In genomic region chr2:31688282-31688681, GRCh38 we compare ENCODE assay signal across 9 cellular contexts.
DNase-seq lines count a peak whose midpoint lies in the region; ATAC-seq, FAIRE-seq and TF ChIP-seq lines count a peak whose summit lies in the region.
"Had no signal": no experiment of that assay in that cellular context is flagged by ENCODE, and none has a peak within 500 bp of the region (broad histone marks: within the 10 kb centered on the region; RNA-seq: fewer than 3 reads in every experiment).

No MANE protein-coding gene starts in this region.

- TF ChIP-seq POLR2A in esophagus muscularis mucosa (IDR thresholded peaks at IDR 0.05; ENCODE audit: low read depth), result no peak

- H3K27ac ChIP-seq in C4-2B, result no peak overlapping the region
- no peak overlapping the region for H3K27ac ChIP-seq in SU-DHL-6 (ENCODE audit: low read depth, low read length)
- no peak overlapping the region for H3K27ac ChIP-seq in kidney (ENCODE audit: low read depth in 2 of 2, low read length in 2 of 2)
- H3K27ac ChIP-seq in esophagus muscularis mucosa (replicated peaks in 1 of 4), result no peak overlapping the region

- no peak overlapping the region for H3K4me2 ChIP-seq in SU-DHL-6 (ENCODE audit: low read depth, low read length, poor library complexity, severe bottlenecking)

- H3K27me3 ChIP-seq in SU-DHL-6 (ENCODE audit: low read length) (no peaks in the 10 kb centered on the region), esophagus muscularis mucosa (peaks cover 0 to 7% (median 0%) of the 10 kb centered on the region in 4 donors)

- no peak for TF ChIP-seq EP300 in esophagus muscularis mucosa (IDR thresholded peaks at IDR 0.05)

- no peaks in the 10 kb centered on the region for H4K20me1 ChIP-seq in SU-DHL-6 (ENCODE audit: low read depth, low read length)

- TF ChIP-seq CTCF in C4-2B (conservative IDR thresholded peaks at IDR 0.05) (peak; percentile 74), GM13977 (IDR thresholded peaks at IDR 0.05; ENCODE audit: extremely low read depth, insufficient read depth, missing control alignments) (peak; percentile 51), SU-DHL-6 (IDR thresholded peaks at IDR 0.05; ENCODE audit: insufficient read depth, low read length, poor library complexity, severe bottlenecking) (peak; percentile 74), kidney (IDR thresholded peaks at IDR 0.05; ENCODE audit: borderline replicate concordance, extremely low read depth, insufficient read depth) (peak; percentile 15), esophagus muscularis mucosa (IDR thresholded peaks at IDR 0.05) (peak in 1 of 3 experiments; percentile 38)

- H3K4me1 ChIP-seq in kidney (ENCODE audit: control insufficient read depth in 1 of 2, insufficient read depth in 1 of 2, low read depth in 1 of 2, low read length in 2 of 2), result no peaks in the 10 kb centered on the region
- no peaks in the 10 kb centered on the region for H3K4me1 ChIP-seq in esophagus muscularis mucosa

- H3K9me3 ChIP-seq in SU-DHL-6 (ENCODE audit: insufficient read depth, low read length) (peaks cover 28% of the 10 kb centered on the region; the same call in 1 of the 2 replicates), kidney (ENCODE audit: control insufficient read depth in 1 of 2, low read length in 2 of 2) (peaks cover 8 to 35% of the 10 kb centered on the region in 2 donors), esophagus muscularis mucosa (peaks cover 0 to 50% (median 34%) of the 10 kb centered on the region in 4 donors)

- WGBS in esophagus muscularis mucosa, result 41% methylated on average over 4 of the region's 4 CpGs

- no peaks in the 10 kb centered on the region for H3K9me2 ChIP-seq in SU-DHL-6 (replicated peaks; ENCODE audit: insufficient read depth, low read length)

- no peak overlapping the region for H3K4me3 ChIP-seq in SU-DHL-6 (ENCODE audit: insufficient read depth, low read length, poor library complexity, severe bottlenecking)
- H3K4me3 ChIP-seq in kidney (ENCODE audit: low read length in 2 of 2), result no peak overlapping the region
- no peak overlapping the region for H3K4me3 ChIP-seq in esophagus muscularis mucosa

- no peaks in the 10 kb centered on the region for H3F3A ChIP-seq in SU-DHL-6 (ENCODE audit: insufficient read depth)

- ATAC-seq in HG03280 (IDR thresholded peaks at IDR 0.05; ENCODE audit: unreplicated experiment) (no peak), GM18873 (IDR thresholded peaks at IDR 0.05; ENCODE audit: low FRiP score, unreplicated experiment) (no peak), GM19351 (IDR thresholded peaks at IDR 0.05; ENCODE audit: unreplicated experiment) (no peak)

- no peak overlapping the region for H3K9ac ChIP-seq in SU-DHL-6 (ENCODE audit: low read length)
- no peak overlapping the region for H3K9ac ChIP-seq in kidney (ENCODE audit: low read length in 2 of 2)

- DNase-seq in GM13977 (ENCODE audit: low spot score) (no peak), kidney (no peak), esophagus muscularis mucosa (ENCODE audit: extremely low spot score) (no peak)
- DNase-seq: NCI-H446 had no signal

- H3K36me3 ChIP-seq in SU-DHL-6 (ENCODE audit: low read length), result no peaks in the 10 kb centered on the region
- H3K36me3 ChIP-seq in kidney (ENCODE audit: control insufficient read depth in 1 of 2, insufficient read depth in 2 of 2, low read length in 2 of 2), result no peaks in the 10 kb centered on the region
- no peaks in the 10 kb centered on the region for H3K36me3 ChIP-seq in esophagus muscularis mucosa

- H3K79me2 ChIP-seq in SU-DHL-6 (ENCODE audit: insufficient read depth, low read length), result no peaks in the 10 kb centered on the region

- in situ Hi-C loops in GM13977 (cut with MboI; ENCODE audit: low pct_unique_long_range_greater_than_20kb, low sequenced_read_pairs, unreplicated experiment), result no loop called here

- H2AFZ ChIP-seq in SU-DHL-6 (ENCODE audit: low read depth, low read length, severe bottlenecking), result no peak overlapping the region

- intact Hi-C loops in kidney (cut with DNase I) (no loop called here), esophagus muscularis mucosa (cut with DNase I) (no loop called here)

- FAIRE-seq in kidney (lab: Jason Lieb, UNC), result no peak
